In genomic region chr10:133318494-133319127, GRCh38 we compare ENCODE assay signal across 1 cellular context.
TF ChIP-seq lines count a peak whose summit lies in the region.

No MANE protein-coding gene starts in this region.

TF ChIP-seq in HepG2, 621 proteins besides CTCF, POLR2A, EP300 and RAD21 (continued from another document and continues in another):
- no peak for TF ChIP-seq ZKSCAN8 (CRISPR knock-in tag; IDR thresholded peaks at IDR 0.05; ENCODE audit: borderline replicate concordance)
- TF ChIP-seq ZSCAN21 (CRISPR knock-in tag; IDR thresholded peaks at IDR 0.05; ENCODE audit: borderline replicate concordance), result peak; percentile 65; the same call in 1 of the 2 replicates
- TF ChIP-seq ZBTB3 (CRISPR knock-in tag; IDR thresholded peaks at IDR 0.05; ENCODE audit: borderline replicate concordance, low read depth), result no peak
- TF ChIP-seq SRY (CRISPR knock-in tag; IDR thresholded peaks at IDR 0.05), result peak; percentile 73; the same call in 1 of the 2 replicates
- TF ChIP-seq ZNF274 (CRISPR knock-in tag; IDR thresholded peaks at IDR 0.05), result 0 out of 2 replicates have a peak, but pooled peaks have one; percentile 26
- TF ChIP-seq SALL1 (CRISPR knock-in tag; IDR thresholded peaks at IDR 0.05), result peak; percentile 67
- no peak for TF ChIP-seq ZNF335 (CRISPR knock-in tag; IDR thresholded peaks at IDR 0.05)
- TF ChIP-seq MTF2 (CRISPR knock-in tag; IDR thresholded peaks at IDR 0.05; ENCODE audit: borderline replicate concordance), result 0 out of 2 replicates have a peak, but pooled peaks have one; percentile 19
- no peak for TF ChIP-seq FOXC1 (CRISPR knock-in tag; IDR thresholded peaks at IDR 0.05; ENCODE audit: borderline replicate concordance)
- TF ChIP-seq, protein P1, sequence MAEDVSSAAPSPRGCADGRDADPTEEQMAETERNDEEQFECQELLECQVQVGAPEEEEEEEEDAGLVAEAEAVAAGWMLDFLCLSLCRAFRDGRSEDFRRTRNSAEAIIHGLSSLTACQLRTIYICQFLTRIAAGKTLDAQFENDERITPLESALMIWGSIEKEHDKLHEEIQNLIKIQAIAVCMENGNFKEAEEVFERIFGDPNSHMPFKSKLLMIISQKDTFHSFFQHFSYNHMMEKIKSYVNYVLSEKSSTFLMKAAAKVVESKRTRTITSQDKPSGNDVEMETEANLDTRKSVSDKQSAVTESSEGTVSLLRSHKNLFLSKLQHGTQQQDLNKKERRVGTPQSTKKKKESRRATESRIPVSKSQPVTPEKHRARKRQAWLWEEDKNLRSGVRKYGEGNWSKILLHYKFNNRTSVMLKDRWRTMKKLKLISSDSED (CRISPR knock-in tag; IDR thresholded peaks at IDR 0.05), result 0 out of 2 replicates have a peak, but pooled peaks have one; percentile 43
- TF ChIP-seq JUND (CRISPR knock-in tag; IDR thresholded peaks at IDR 0.05), result no peak
- no peak for TF ChIP-seq ZFYVE20 (CRISPR knock-in tag; IDR thresholded peaks at IDR 0.05; ENCODE audit: borderline replicate concordance, low read depth)
- peak; percentile 76; the same call in 1 of the 2 replicates for TF ChIP-seq ZFP91 (CRISPR knock-in tag; IDR thresholded peaks at IDR 0.05; ENCODE audit: borderline replicate concordance)
- no peak for TF ChIP-seq IKZF4 (CRISPR knock-in tag; IDR thresholded peaks at IDR 0.05; ENCODE audit: borderline replicate concordance, low read depth, not compliant biosample characterization)
- TF ChIP-seq NCOA2 (CRISPR knock-in tag; IDR thresholded peaks at IDR 0.05), result no peak
- no peak for TF ChIP-seq ZNF468 (CRISPR knock-in tag; IDR thresholded peaks at IDR 0.05)
- peak; percentile 70 for TF ChIP-seq YY1 (IDR thresholded peaks at IDR 0.05; ENCODE audit: insufficient read depth, insufficient replicate concordance, low read depth, low read length)
- TF ChIP-seq ZNF260 (CRISPR knock-in tag; IDR thresholded peaks at IDR 0.05; ENCODE audit: borderline replicate concordance, low read depth), result no peak
- peak; percentile 50 for TF ChIP-seq RBM39 (IDR thresholded peaks at IDR 0.05; ENCODE audit: low read depth, low read length, poor library complexity, severe bottlenecking)
- TF ChIP-seq BCL6 (CRISPR knock-in tag; IDR thresholded peaks at IDR 0.05), result 0 out of 2 replicates have a peak, but pooled peaks have one; percentile 40
- no peak for TF ChIP-seq NONO (IDR thresholded peaks at IDR 0.05)
- TF ChIP-seq NONO (CRISPR knock-in tag; conservative IDR thresholded peaks at IDR 0.05), result peak; percentile 55; the same call in 1 of the 2 replicates
- TF ChIP-seq PLRG1 (conservative IDR thresholded peaks at IDR 0.05), result no peak
- TF ChIP-seq HNF1B (CRISPR knock-in tag; IDR thresholded peaks at IDR 0.05), result peak; percentile 48; the same call in 1 of the 2 replicates
- TF ChIP-seq, protein P2, sequence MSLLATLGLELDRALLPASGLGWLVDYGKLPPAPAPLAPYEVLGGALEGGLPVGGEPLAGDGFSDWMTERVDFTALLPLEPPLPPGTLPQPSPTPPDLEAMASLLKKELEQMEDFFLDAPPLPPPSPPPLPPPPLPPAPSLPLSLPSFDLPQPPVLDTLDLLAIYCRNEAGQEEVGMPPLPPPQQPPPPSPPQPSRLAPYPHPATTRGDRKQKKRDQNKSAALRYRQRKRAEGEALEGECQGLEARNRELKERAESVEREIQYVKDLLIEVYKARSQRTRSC (CRISPR knock-in tag; IDR thresholded peaks at IDR 0.05; ENCODE audit: low read depth), result no peak
- no peak for TF ChIP-seq ZNF317 (CRISPR knock-in tag; IDR thresholded peaks at IDR 0.05)
- TF ChIP-seq ZFP62 (CRISPR knock-in tag; IDR thresholded peaks at IDR 0.05), result no peak
- TF ChIP-seq ZNF451 (CRISPR knock-in tag; IDR thresholded peaks at IDR 0.05), result no peak
- no peak for TF ChIP-seq PBX3 (CRISPR knock-in tag; IDR thresholded peaks at IDR 0.05; ENCODE audit: borderline replicate concordance)
- TF ChIP-seq MEF2D (CRISPR knock-in tag; IDR thresholded peaks at IDR 0.05), result peak; percentile 65; the same call in 1 of the 2 replicates
- no peak for TF ChIP-seq ATRX (CRISPR knock-in tag; IDR thresholded peaks at IDR 0.05; ENCODE audit: borderline replicate concordance)
- TF ChIP-seq SP5 (CRISPR knock-in tag; IDR thresholded peaks at IDR 0.05; ENCODE audit: borderline replicate concordance, low read depth), result no peak
- TF ChIP-seq ZNF383 (CRISPR knock-in tag; IDR thresholded peaks at IDR 0.05; ENCODE audit: borderline replicate concordance), result no peak
- no peak for TF ChIP-seq RELA (CRISPR knock-in tag; IDR thresholded peaks at IDR 0.05)
- no peak for TF ChIP-seq RBAK (CRISPR knock-in tag; IDR thresholded peaks at IDR 0.05)
- peak; percentile 82; the same call in 1 of the 2 replicates for TF ChIP-seq ZNF543 (CRISPR knock-in tag; IDR thresholded peaks at IDR 0.05)
- TF ChIP-seq GATAD1 (CRISPR knock-in tag; IDR thresholded peaks at IDR 0.05), result peak; percentile 69
- TF ChIP-seq FOXA1 (IDR thresholded peaks at IDR 0.05), result no peak
- no peak for TF ChIP-seq FOXA1 (CRISPR knock-in tag; IDR thresholded peaks at IDR 0.05)
- TF ChIP-seq, protein P3, sequence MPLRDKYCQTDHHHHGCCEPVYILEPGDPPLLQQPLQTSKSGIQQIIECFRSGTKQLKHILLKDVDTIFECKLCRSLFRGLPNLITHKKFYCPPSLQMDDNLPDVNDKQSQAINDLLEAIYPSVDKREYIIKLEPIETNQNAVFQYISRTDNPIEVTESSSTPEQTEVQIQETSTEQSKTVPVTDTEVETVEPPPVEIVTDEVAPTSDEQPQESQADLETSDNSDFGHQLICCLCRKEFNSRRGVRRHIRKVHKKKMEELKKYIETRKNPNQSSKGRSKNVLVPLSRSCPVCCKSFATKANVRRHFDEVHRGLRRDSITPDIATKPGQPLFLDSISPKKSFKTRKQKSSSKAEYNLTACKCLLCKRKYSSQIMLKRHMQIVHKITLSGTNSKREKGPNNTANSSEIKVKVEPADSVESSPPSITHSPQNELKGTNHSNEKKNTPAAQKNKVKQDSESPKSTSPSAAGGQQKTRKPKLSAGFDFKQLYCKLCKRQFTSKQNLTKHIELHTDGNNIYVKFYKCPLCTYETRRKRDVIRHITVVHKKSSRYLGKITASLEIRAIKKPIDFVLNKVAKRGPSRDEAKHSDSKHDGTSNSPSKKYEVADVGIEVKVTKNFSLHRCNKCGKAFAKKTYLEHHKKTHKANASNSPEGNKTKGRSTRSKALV (CRISPR knock-in tag; IDR thresholded peaks at IDR 0.05), result 0 out of 2 replicates have a peak, but pooled peaks have one; percentile 42
- TF ChIP-seq NCOA1 (CRISPR knock-in tag; IDR thresholded peaks at IDR 0.05), result no peak
- TF ChIP-seq ZNF160 (CRISPR knock-in tag; IDR thresholded peaks at IDR 0.05), result peak; percentile 45; the same call in 1 of the 2 replicates
- TF ChIP-seq IRF2 (CRISPR knock-in tag; IDR thresholded peaks at IDR 0.05), result peak; percentile 63; the same call in 1 of the 2 replicates
- peak; percentile 26; the same call in 1 of the 2 replicates for TF ChIP-seq ARID5B (CRISPR knock-in tag; IDR thresholded peaks at IDR 0.05)
- TF ChIP-seq ZNF331 (CRISPR knock-in tag; IDR thresholded peaks at IDR 0.05), result peak; percentile 49; the same call in 1 of the 2 replicates
- TF ChIP-seq, protein P4, sequence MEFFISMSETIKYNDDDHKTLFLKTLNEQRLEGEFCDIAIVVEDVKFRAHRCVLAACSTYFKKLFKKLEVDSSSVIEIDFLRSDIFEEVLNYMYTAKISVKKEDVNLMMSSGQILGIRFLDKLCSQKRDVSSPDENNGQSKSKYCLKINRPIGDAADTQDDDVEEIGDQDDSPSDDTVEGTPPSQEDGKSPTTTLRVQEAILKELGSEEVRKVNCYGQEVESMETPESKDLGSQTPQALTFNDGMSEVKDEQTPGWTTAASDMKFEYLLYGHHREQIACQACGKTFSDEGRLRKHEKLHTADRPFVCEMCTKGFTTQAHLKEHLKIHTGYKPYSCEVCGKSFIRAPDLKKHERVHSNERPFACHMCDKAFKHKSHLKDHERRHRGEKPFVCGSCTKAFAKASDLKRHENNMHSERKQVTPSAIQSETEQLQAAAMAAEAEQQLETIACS (CRISPR knock-in tag; IDR thresholded peaks at IDR 0.05), result 0 out of 2 replicates have a peak, but pooled peaks have one; percentile 17
- no peak for TF ChIP-seq ZNF121 (CRISPR knock-in tag; IDR thresholded peaks at IDR 0.05)
- no peak for TF ChIP-seq TBL1XR1 (IDR thresholded peaks at IDR 0.05; ENCODE audit: borderline replicate concordance, low read length, partially characterized antibody)
- no peak for TF ChIP-seq ZNF749 (CRISPR knock-in tag; IDR thresholded peaks at IDR 0.05; ENCODE audit: borderline replicate concordance)
- no peak for TF ChIP-seq ZMYM4 (CRISPR knock-in tag; IDR thresholded peaks at IDR 0.05)
- TF ChIP-seq TGIF2 (CRISPR knock-in tag; IDR thresholded peaks at IDR 0.05), result peak; percentile 48; the same call in 1 of the 2 replicates
- TF ChIP-seq NFE2L1 (CRISPR knock-in tag; IDR thresholded peaks at IDR 0.05; ENCODE audit: borderline replicate concordance), result 0 out of 2 replicates have a peak, but pooled peaks have one; percentile 32
- no peak for TF ChIP-seq POLR2AphosphoS5 (IDR thresholded peaks at IDR 0.05; ENCODE audit: low read depth, low read length)
- no peak for TF ChIP-seq ATAD3A (CRISPR knock-in tag; IDR thresholded peaks at IDR 0.05)
- TF ChIP-seq, protein P5, sequence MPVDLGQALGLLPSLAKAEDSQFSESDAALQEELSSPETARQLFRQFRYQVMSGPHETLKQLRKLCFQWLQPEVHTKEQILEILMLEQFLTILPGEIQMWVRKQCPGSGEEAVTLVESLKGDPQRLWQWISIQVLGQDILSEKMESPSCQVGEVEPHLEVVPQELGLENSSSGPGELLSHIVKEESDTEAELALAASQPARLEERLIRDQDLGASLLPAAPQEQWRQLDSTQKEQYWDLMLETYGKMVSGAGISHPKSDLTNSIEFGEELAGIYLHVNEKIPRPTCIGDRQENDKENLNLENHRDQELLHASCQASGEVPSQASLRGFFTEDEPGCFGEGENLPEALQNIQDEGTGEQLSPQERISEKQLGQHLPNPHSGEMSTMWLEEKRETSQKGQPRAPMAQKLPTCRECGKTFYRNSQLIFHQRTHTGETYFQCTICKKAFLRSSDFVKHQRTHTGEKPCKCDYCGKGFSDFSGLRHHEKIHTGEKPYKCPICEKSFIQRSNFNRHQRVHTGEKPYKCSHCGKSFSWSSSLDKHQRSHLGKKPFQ (CRISPR knock-in tag; IDR thresholded peaks at IDR 0.05; ENCODE audit: insufficient replicate concordance), result no peak
- no peak for TF ChIP-seq ZNF460 (CRISPR knock-in tag; IDR thresholded peaks at IDR 0.05; ENCODE audit: borderline replicate concordance)
- no peak for TF ChIP-seq NR1H2 (CRISPR knock-in tag; IDR thresholded peaks at IDR 0.05; ENCODE audit: borderline replicate concordance, low read depth)
- TF ChIP-seq ZNF17 (CRISPR knock-in tag; IDR thresholded peaks at IDR 0.05), result no peak
- peak; percentile 48; the same call in 1 of the 2 replicates for TF ChIP-seq ZNF768 (CRISPR knock-in tag; IDR thresholded peaks at IDR 0.05)
- no peak for TF ChIP-seq KMT2A (CRISPR knock-in tag; IDR thresholded peaks at IDR 0.05)
